ENCODE assay signal across 20 cellular contexts in the genomic region with DNA sequence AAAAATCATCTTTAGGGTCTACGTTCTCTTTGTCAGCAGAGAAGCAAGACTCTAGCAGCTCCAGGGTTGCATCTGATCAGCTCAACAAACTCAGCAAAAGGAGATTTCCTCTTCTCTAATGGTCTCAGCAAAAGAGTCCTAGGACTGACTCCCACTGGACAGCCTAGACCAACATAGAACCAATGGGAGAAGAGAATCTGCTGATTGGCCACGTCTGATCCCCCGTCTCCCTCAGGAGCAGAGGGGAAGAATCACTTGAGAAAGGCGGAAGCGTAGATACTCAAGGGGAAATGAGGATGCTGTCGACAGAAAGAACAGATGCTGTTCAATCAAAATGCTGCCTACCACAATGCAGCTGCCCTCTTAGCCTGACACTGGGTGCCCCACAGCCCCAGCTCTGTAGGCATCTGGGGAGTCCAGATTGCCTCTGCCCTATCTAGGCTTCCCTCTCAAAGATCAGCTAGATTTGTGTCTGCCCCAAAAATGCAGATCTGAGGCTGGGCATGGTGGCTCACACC. TPM values are rescaled to one million over a fixed set of nuclear protein-coding genes. Genes with fewer than 3 reads are reported as not detected.
DNase-seq lines count a peak whose midpoint lies in the region; ATAC-seq, FAIRE-seq and TF ChIP-seq lines count a peak whose summit lies in the region.
"Had no signal": no experiment of that assay in that cellular context is flagged by ENCODE, and none has a peak within 500 bp of the region (broad histone marks: within the 10 kb centered on the region; RNA-seq: fewer than 3 reads in every experiment).

No MANE protein-coding gene starts in this region.

- DNase-seq in HepG2 (ENCODE audit: low spot score): no peak
- DNase-seq in right lobe of liver: no peak
- peak; percentile 97 for DNase-seq in NCI-H524 treated with DMSO at 0.1 percent for 48 hours (lab: John Stamatoyannopoulos, UW)
- DNase-seq in WTC11 (ENCODE audit: low spot score): no peak
- no peak for DNase-seq in upper lobe of right lung
- DNase-seq: 8988T; CD4-positive, alpha-beta memory T cell; DMS79 treated with DMSO at 0.1 percent for 48 hours; HCEC 1CT; NCI-H1105 treated with DMSO at 0.1 percent for 48 hours; NCI-H1694; NCI-H2107; NCI-H446 treated with DMSO at 0.1 percent for 48 hours; NCI-H774 had no signal

- no peaks in the 10 kb centered on the region for H3K36me3 Mint-ChIP-seq in WTC11
- H3K36me3 Mint-ChIP-seq in activated T-helper 17 cell treated with anti-CD3 and anti-CD28 coated beads, Interleukin-2, amount 50 U/mL, for 72 hours (ENCODE audit: low read depth): no peaks in the 10 kb centered on the region
- H3K36me3 Mint-ChIP-seq: CD4-positive, alpha-beta memory T cell had no signal

- H3K36me3 ChIP-seq in HepG2 (replicated peaks in 1 of 2; ENCODE audit: control insufficient read depth in 1 of 2, insufficient read depth in 2 of 2, low read length in 2 of 2) (no peaks in the 10 kb centered on the region), right lobe of liver (no peaks in the 10 kb centered on the region), upper lobe of right lung (no peaks in the 10 kb centered on the region)

- in situ Hi-C loops in HepG2 (cut with HindIII; ENCODE audit: extremely low pct_ligation_motif_present, low pct_unique_long_range_greater_than_20kb): no loop called here

- no peak overlapping the region for H2AFZ ChIP-seq in HepG2 (ENCODE audit: low read length)

- peaks cover 11% of the 10 kb centered on the region for H3K4me1 Mint-ChIP-seq in WTC11
- no peaks in the 10 kb centered on the region for H3K4me1 Mint-ChIP-seq in activated T-helper 17 cell treated with anti-CD3 and anti-CD28 coated beads, Interleukin-2, amount 50 U/mL, for 72 hours
- H3K4me1 Mint-ChIP-seq: CD4-positive, alpha-beta memory T cell had no signal

- ATAC-seq in HepG2: no peak
- no peak for ATAC-seq in right lobe of liver
- ATAC-seq in WTC11: peak; percentile 58
- no peak for ATAC-seq in HG02642 (IDR thresholded peaks at IDR 0.05; ENCODE audit: poor library complexity, unreplicated experiment)
- ATAC-seq in GM18867 (IDR thresholded peaks at IDR 0.05; ENCODE audit: unreplicated experiment): no peak
- ATAC-seq in activated T-helper 17 cell treated with anti-CD3 and anti-CD28 coated beads, Interleukin-2, amount 50 U/mL, for 72 hours (replicated peaks): no peak
- no peak for ATAC-seq in upper lobe of right lung
- ATAC-seq: K562 had no signal

- H3K27ac Mint-ChIP-seq in WTC11: no peak overlapping the region
- no peak overlapping the region for H3K27ac Mint-ChIP-seq in activated T-helper 17 cell treated with anti-CD3 and anti-CD28 coated beads, Interleukin-2, amount 50 U/mL, for 72 hours
- H3K27ac Mint-ChIP-seq: CD4-positive, alpha-beta memory T cell had no signal

- H3K9ac ChIP-seq in HepG2 (ENCODE audit: insufficient read depth, low read depth, low read length): 0 out of 2 replicates have a peak overlapping the region, but pooled peaks have one; percentile 0

- BruUV-seq in HepG2 (replicated peaks; lab: Mats Ljungman, UMichigan): no TSS peak

- CTCF ChIA-PET in HepG2 (lab: Yijun Ruan, JAX; ENCODE audit: low intra/inter-chr PET ratio, low total read pairs): no interaction called here
- CTCF ChIA-PET in WTC11 (lab: Charles Lee): no interaction called here

- H3K4me3 ChIP-seq in HepG2 (replicated peaks in 1 of 3; ENCODE audit: insufficient read depth in 1 of 3, low read depth in 2 of 3, low read length in 3 of 3) (no peak overlapping the region), right lobe of liver (no peak overlapping the region), upper lobe of right lung (no peak overlapping the region)
- H3K4me3 ChIP-seq: K562 had no signal

- POLR2A ChIA-PET in HepG2 (lab: Yijun Ruan, JAX): interaction anchor here (1.1 to 1.3 kb wide), 2 partner anchors 30 to 35 kb away, joined by 4 read pairs; no protein-coding TSS in a partner anchor
- POLR2A ChIA-PET in WTC11 (lab: Charles Lee): no interaction called here

- H3K4me2 ChIP-seq in HepG2 (ENCODE audit: low read depth, low read length): peak overlapping the region; percentile 26; the same call in 1 of the 2 replicates

- TF ChIP-seq CTCF in HepG2 (CRISPR knock-in tag; IDR thresholded peaks at IDR 0.05) (no peak), right lobe of liver (IDR thresholded peaks at IDR 0.05) (no peak), WTC11 (IDR thresholded peaks at IDR 0.05) (no peak), upper lobe of right lung (IDR thresholded peaks at IDR 0.05) (no peak)

- H4K20me1 ChIP-seq in HepG2 (ENCODE audit: insufficient read depth, low read length): no peaks in the 10 kb centered on the region

- TF ChIP-seq EP300 in HepG2 (IDR thresholded peaks at IDR 0.05; ENCODE audit: low read depth in 2 of 2, low read length in 2 of 2) (no peak), HepG2 (CRISPR knock-in tag; IDR thresholded peaks at IDR 0.05; ENCODE audit: borderline replicate concordance) (no peak)

- intact Hi-C loops in HepG2 (cut with micrococcal nuclease; ENCODE audit: unreplicated experiment): no loop called here
- intact Hi-C loops in right lobe of liver (cut with DNase I): no loop called here
- intact Hi-C loops in upper lobe of right lung (cut with DNase I): no loop called here

- 0 out of 2 replicates have a peak, but pooled peaks cover 4% of the 10 kb centered on the region for H3K9me3 Mint-ChIP-seq in WTC11
- H3K9me3 Mint-ChIP-seq in activated T-helper 17 cell treated with anti-CD3 and anti-CD28 coated beads, Interleukin-2, amount 50 U/mL, for 72 hours: no peaks in the 10 kb centered on the region
- H3K9me3 Mint-ChIP-seq: CD4-positive, alpha-beta memory T cell had no signal

- H3K9me3 ChIP-seq in HepG2 (ENCODE audit: low read length): no peaks in the 10 kb centered on the region
- no peaks in the 10 kb centered on the region for H3K9me3 ChIP-seq in right lobe of liver
- H3K9me3 ChIP-seq in upper lobe of right lung: no peaks in the 10 kb centered on the region

- H3K4me1 ChIP-seq in HepG2 (ENCODE audit: insufficient read depth, low read length): peaks cover 85% of the 10 kb centered on the region
- H3K4me1 ChIP-seq in right lobe of liver: peaks cover 0 to 12% (median 0%) of the 10 kb centered on the region in 4 donors
- H3K4me1 ChIP-seq in upper lobe of right lung: peaks cover 12% of the 10 kb centered on the region

- WGBS in HepG2 (ENCODE audit: low lambda C conversion rate): 93% methylated on average over 6 of the region's 6 CpGs
- WGBS in right lobe of liver (ENCODE audit: insufficient coverage, low coverage, low lambda C conversion rate, missing lambda C conversion rate): 83% methylated on average over 4 of the region's 6 CpGs

- TF ChIP-seq POLR2A in HepG2 (IDR thresholded peaks at IDR 0.05; ENCODE audit: insufficient read depth in 1 of 2, low read depth in 2 of 2, low read length in 2 of 2) (no peak), right lobe of liver (IDR thresholded peaks at IDR 0.05) (no peak)

- H3K27me3 ChIP-seq in HepG2 (ENCODE audit: control insufficient read depth in 1 of 2, insufficient read depth in 2 of 2, low read length in 2 of 2) (0 out of 5 replicates have a peak, but pooled peaks cover 0 to 5% of the 10 kb centered on the region in 2 experiments), right lobe of liver (no peaks in the 10 kb centered on the region), upper lobe of right lung (no peaks in the 10 kb centered on the region)

- no peak overlapping the region for H3K4me3 Mint-ChIP-seq in WTC11
- no peak overlapping the region for H3K4me3 Mint-ChIP-seq in activated T-helper 17 cell treated with anti-CD3 and anti-CD28 coated beads, Interleukin-2, amount 50 U/mL, for 72 hours
- H3K4me3 Mint-ChIP-seq: CD4-positive, alpha-beta memory T cell had no signal

- H3K79me2 ChIP-seq in HepG2 (ENCODE audit: insufficient read depth, low read length): no peaks in the 10 kb centered on the region

- H3K27me3 Mint-ChIP-seq in WTC11 (ENCODE audit: low read depth): no peaks in the 10 kb centered on the region; the same call in 1 of the 2 replicates
- H3K27me3 Mint-ChIP-seq in activated T-helper 17 cell treated with anti-CD3 and anti-CD28 coated beads, Interleukin-2, amount 50 U/mL, for 72 hours: peaks cover under 1% of the 10 kb centered on the region

- no peak for TF ChIP-seq RAD21 in HepG2 (CRISPR knock-in tag; IDR thresholded peaks at IDR 0.05)

- H3K27ac ChIP-seq in HepG2 (ENCODE audit: extremely low read length, insufficient read depth, low read length) (peak overlapping the region; percentile 78), right lobe of liver (no peak overlapping the region), upper lobe of right lung (no peak overlapping the region)

- no peak for FAIRE-seq in HepG2 (lab: Jason Lieb, UNC)
- FAIRE-seq: D721Med, K562 had no signal

TF ChIP-seq in HepG2, 621 proteins besides CTCF, POLR2A, EP300 and RAD21 (continues in another document):
- TF ChIP-seq PHF8 (CRISPR knock-in tag; IDR thresholded peaks at IDR 0.05): no peak

TF ChIP-seq in WTC11, 78 proteins besides CTCF, POLR2A, EP300 and RAD21 (continues in another document):
- no peak for TF ChIP-seq RORB (CRISPR knock-in tag; IDR thresholded peaks at IDR 0.05)

RNA-seq across cellular contexts. Expression of a gene that starts 31.5 kb away (rescaled TPM):
- total RNA-seq in HepG2 (2016; rRNA removed; fragmentation: Illumina TruSeq; extraction: Trizol): 13.4 and 24.6 TPM in 2 replicates
- total RNA-seq in HepG2 (2016; cell fraction: cytosol; rRNA removed; fragmentation: Illumina TruSeq; extraction: Trizol; ENCODE audit: low read depth): 9.2 and 9.9 TPM in 2 replicates
- 11.7 and 21.4 TPM in 2 replicates for total RNA-seq in HepG2 (2016; cell fraction: insoluble cytoplasmic fraction; rRNA removed; fragmentation: Illumina TruSeq; extraction: Trizol)
- total RNA-seq in HepG2 (2016; cell fraction: membrane; rRNA removed; fragmentation: Illumina TruSeq; extraction: Trizol): 11.9 and 13.5 TPM in 2 replicates
- 17.1 and 22.3 TPM in 2 replicates for total RNA-seq in HepG2 (2016; cell fraction: nucleus; rRNA removed; fragmentation: Illumina TruSeq; extraction: Trizol)
- polyA plus RNA-seq in HepG2 (2011; rRNA removed): 84.4 and 91.2 TPM in 2 replicates
- 59.1 and 63.8 TPM in 2 replicates for polyA plus RNA-seq in HepG2 (2011; cell fraction: cytosol; rRNA removed)
- 25.3 and 26.7 TPM in 2 replicates for polyA plus RNA-seq in HepG2 (2011; cell fraction: nucleus; rRNA removed)
- polyA plus RNA-seq in HepG2 (2012): 79.6 and 88.1 TPM in 2 replicates
- polyA plus RNA-seq in HepG2 (2016; cell fraction: cytosol; fragmentation: Illumina TruSeq; extraction: Trizol; ENCODE audit: low read depth): 25.1 and 29.9 TPM in 2 replicates
- polyA plus RNA-seq in HepG2 (2016; cell fraction: insoluble cytoplasmic fraction; fragmentation: Illumina TruSeq; extraction: Trizol; ENCODE audit: low read depth): 19.9 and 21.5 TPM in 2 replicates
- polyA plus RNA-seq in HepG2 (2016; cell fraction: membrane; fragmentation: Illumina TruSeq; extraction: Trizol; ENCODE audit: low read depth): 20.0 and 21.7 TPM in 2 replicates
- 44.6 and 45.3 TPM in 2 replicates for polyA plus RNA-seq in HepG2 (2016; cell fraction: nucleus; fragmentation: Illumina TruSeq; extraction: Trizol; ENCODE audit: insufficient read depth, low read depth)
- 185 and 354 TPM in 2 replicates for polyA minus RNA-seq in HepG2 (2011; rRNA and poly(A)+ RNA removed; ENCODE audit: low replicate concordance)
- 33.1 and 45.3 TPM in 2 replicates for polyA minus RNA-seq in HepG2 (2011; cell fraction: cytosol; rRNA and poly(A)+ RNA removed)
- polyA minus RNA-seq in HepG2 (2011; cell fraction: nucleus; rRNA and poly(A)+ RNA removed): 34.7 and 36.2 TPM in 2 replicates
- total RNA-seq in right lobe of liver: 10 to 100 TPM; 38.5 to 95.6 (median 58.4) TPM
- total RNA-seq in WTC11 (2021): 15.2 to 16.7 TPM (median 16.4 TPM) in 3 replicates
- under 1 TPM; 0.15 to 0.16 TPM for total RNA-seq in activated T-helper 17 cell treated with anti-CD3 and anti-CD28 coated beads, Interleukin-2, amount 50 U/mL, for 72 hours
- 726 TPM for total RNA-seq in upper lobe of right lung
- total RNA-seq: CD4-positive, alpha-beta memory T cell; T-helper 1 cell treated with Interleukin-12 subunit alpha and Interleukin-12 subunit beta and Interleukin-4 antibody, amounts not matched to agents 30 ng/mL and 1 ng/mL, for 36 hours had no signal
- polyA plus RNA-seq: CD4-positive, alpha-beta memory T cell had no signal

Comparison
In these comparisons a context has a peak if more than half of its experiments do, and no peak if none do; other contexts are left out.
1. RNA of a gene that starts 31.5 kb away (total RNA-seq): 726 TPM in upper lobe of right lung (single experiment), 38.5 to 95.6 TPM in right lobe of liver, 9.2 to 24.6 TPM in HepG2 and 15.2 to 16.7 TPM in WTC11; 0.15 to 0.16 TPM in activated T-helper 17 cell treated with anti-CD3 and anti-CD28 coated beads, Interleukin-2, amount 50 U/mL, for 72 hours; every median in the first group is over 4 times any median in the second.